Comparison of ENCODE assay signal across 1 cellular context in genomic region chr22:17155941-17156340, GRCh38.
TF ChIP-seq lines count a peak whose summit lies in the region.

No MANE protein-coding gene starts in this region.

TF ChIP-seq in GM23338, 12 proteins besides CTCF, POLR2A, EP300 and RAD21 (continued from another document):
- TF ChIP-seq ZNF462 (CRISPR knock-in tag; IDR thresholded peaks at IDR 0.05), result no peak
- TF ChIP-seq EZH2phosphoT487 (IDR thresholded peaks at IDR 0.05; ENCODE audit: unreplicated experiment), result no peak
- no peak for TF ChIP-seq NANOG (IDR thresholded peaks at IDR 0.05; ENCODE audit: borderline replicate concordance)
- no peak for TF ChIP-seq ZNF331 (CRISPR knock-in tag; IDR thresholded peaks at IDR 0.05; ENCODE audit: low read depth)
